19 cellular contexts compared by ENCODE assay signal in the genomic region with DNA sequence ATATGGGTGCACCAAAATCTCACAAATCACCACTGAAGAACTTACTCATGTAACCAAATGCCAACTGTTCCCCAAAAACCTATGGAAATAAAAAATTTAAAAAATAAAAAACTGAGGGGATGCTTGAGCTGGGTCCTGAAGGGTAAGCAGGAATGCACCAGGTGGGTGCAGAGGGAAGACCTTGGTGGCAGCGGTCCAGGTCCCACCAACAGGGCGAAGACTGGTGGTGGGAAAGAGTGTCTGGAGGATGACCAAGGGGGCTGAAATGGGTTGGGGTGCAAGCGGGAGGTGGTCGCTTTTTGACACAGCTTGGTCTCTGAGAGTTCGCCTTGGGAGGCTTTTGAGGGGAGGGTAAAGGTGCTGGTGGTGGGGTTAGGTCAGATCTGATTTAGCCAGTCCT. TPM values are rescaled to one million over a fixed set of nuclear protein-coding genes. Genes with fewer than 3 reads are reported as not detected.
DNase-seq lines count a peak whose midpoint lies in the region; ATAC-seq and TF ChIP-seq lines count a peak whose summit lies in the region.
"Had no signal": no experiment of that assay in that cellular context is flagged by ENCODE, and none has a peak within 500 bp of the region (broad histone marks: within the 10 kb centered on the region; RNA-seq: fewer than 3 reads in every experiment).

No MANE protein-coding gene starts in this region.

- no peak overlapping the region for H3K27ac ChIP-seq in mesendoderm (ENCODE audit: low read depth, low read length)
- H3K27ac ChIP-seq in neuronal stem cell (replicated peaks; ENCODE audit: low read length) = no peak overlapping the region
- no peak overlapping the region for H3K27ac ChIP-seq in spleen
- H3K27ac ChIP-seq in A673 (ENCODE audit: low read depth, low read length, poor library complexity, severe bottlenecking) = no peak overlapping the region
- no peak overlapping the region for H3K27ac ChIP-seq in upper lobe of right lung
- H3K27ac ChIP-seq: BLaER1 treated with 17β-estradiol and CSF1 and Interleukin-3, amounts not matched to agents 10 nM and 100 nM had no signal

- WGBS in mesendoderm (ENCODE audit: extremely low coverage, insufficient coverage, low lambda C conversion rate) = no CpG with 5 or more reads among the region's 5 CpGs
- no CpG with 5 or more reads among the region's 5 CpGs for WGBS in neuronal stem cell (ENCODE audit: extremely low coverage in 2 of 2, insufficient read length in 2 of 2, insufficient replicate concordance in 1 of 2), 2 donors
- 90 to 98% (median 95%) methylated on average over 5 of the region's 5 CpGs for WGBS in spleen, 5 donors

- no peak for TF ChIP-seq CTCF in brain (conservative IDR thresholded peaks at IDR 0.05)
- TF ChIP-seq CTCF in spleen (IDR thresholded peaks at IDR 0.05 in 8 of 11, conservative IDR thresholded peaks at IDR 0.05 in 3 of 11) = no peak
- no peak for TF ChIP-seq CTCF in A673 (conservative IDR thresholded peaks at IDR 0.05; ENCODE audit: low read depth, low read length)
- TF ChIP-seq CTCF in glutamatergic neuron (IDR thresholded peaks at IDR 0.05; ENCODE audit: partially characterized antibody, unreplicated experiment) = no peak
- no peak for TF ChIP-seq CTCF in upper lobe of right lung (IDR thresholded peaks at IDR 0.05)

- H4K5ac ChIP-seq in mesendoderm (ENCODE audit: low read length) = no peak overlapping the region

- H3K9me3 Mint-ChIP-seq in brain (no peaks in the 10 kb centered on the region), glutamatergic neuron (ENCODE audit: unreplicated experiment) (peaks cover 3% of the 10 kb centered on the region)
- H3K9me3 Mint-ChIP-seq: CD8-positive, alpha-beta T cell; GM23338; HFFc6 had no signal

- H3K4ac ChIP-seq in mesendoderm (ENCODE audit: low read depth, low read length) = no peak overlapping the region
- H3K4ac ChIP-seq in neuronal stem cell (ENCODE audit: low read length) = no peak overlapping the region

- H3K27me3 ChIP-seq in mesendoderm (ENCODE audit: insufficient read depth, low read length, poor library complexity) (no peaks in the 10 kb centered on the region), neuronal stem cell (ENCODE audit: control insufficient read depth in 3 of 3, insufficient read depth in 3 of 3, low read depth in 1 of 3, low read length in 3 of 3) (no peaks in the 10 kb centered on the region), spleen (replicated peaks in 1 of 7) (peaks cover 0 to 54% (median 21%) of the 10 kb centered on the region in 7 donors), A673 (replicated peaks; ENCODE audit: insufficient read depth, low read depth, low read length, poor library complexity) (no peaks in the 10 kb centered on the region), upper lobe of right lung (no peaks in the 10 kb centered on the region)

- peaks cover 15% of the 10 kb centered on the region for H3K79me2 ChIP-seq in mesendoderm (ENCODE audit: control insufficient read depth, insufficient read depth, low read length)

- H3K4me3 Mint-ChIP-seq in brain (no peak overlapping the region), glutamatergic neuron (ENCODE audit: unreplicated experiment) (no peak overlapping the region)
- H3K4me3 Mint-ChIP-seq: B cell; CD8-positive, alpha-beta T cell; GM23338; HFFc6 had no signal

- H2AFZ ChIP-seq in neuronal stem cell (ENCODE audit: low read length) = no peak overlapping the region
- H2AFZ ChIP-seq: GM23338 had no signal

- POLR2A ChIA-PET in A673 (lab: Charles Lee; ENCODE audit: low non-redundant PET) = no interaction called here

- H3K18ac ChIP-seq in mesendoderm (ENCODE audit: low read length) (no peak overlapping the region), neuronal stem cell (ENCODE audit: low read length) (peak overlapping the region; percentile 82)

- H3K4me3 ChIP-seq in mesendoderm (ENCODE audit: low read length) (no peak overlapping the region), neuronal stem cell (ENCODE audit: low read length in 2 of 2) (no peak overlapping the region), spleen (no peak overlapping the region), A673 (ENCODE audit: low read depth, low read length, poor library complexity, severe bottlenecking) (no peak overlapping the region), upper lobe of right lung (no peak overlapping the region)
- H3K4me3 ChIP-seq: BLaER1 treated with 17β-estradiol and CSF1 and Interleukin-3, amounts not matched to agents 10 nM and 100 nM; GM23338 had no signal

- H3K9ac ChIP-seq in mesendoderm (ENCODE audit: low read length) (no peak overlapping the region), neuronal stem cell (ENCODE audit: low read depth, low read length, poor library complexity) (no peak overlapping the region)
- H3K9ac ChIP-seq: BLaER1 treated with 17β-estradiol and CSF1 and Interleukin-3, amounts not matched to agents 10 nM and 100 nM had no signal

- intact Hi-C loops in spleen (cut with DNase I; ENCODE audit: low total_unique reads) (no loop called here), A673 (cut with micrococcal nuclease; ENCODE audit: unreplicated experiment) (no loop called here), upper lobe of right lung (cut with DNase I) (no loop called here)

- H3K4me1 ChIP-seq in mesendoderm (ENCODE audit: control insufficient read depth, low read depth, low read length) = peaks cover 21% of the 10 kb centered on the region
- H3K4me1 ChIP-seq in neuronal stem cell (ENCODE audit: control insufficient read depth in 2 of 2, insufficient read depth in 1 of 2, low read depth in 1 of 2, low read length in 2 of 2) = peaks cover 36 to 39% of the 10 kb centered on the region in 2 donors
- peaks cover 10 to 51% (median 34%) of the 10 kb centered on the region in 6 donors for H3K4me1 ChIP-seq in spleen
- H3K4me1 ChIP-seq in A673 (ENCODE audit: insufficient read depth, low read length, poor library complexity, severe bottlenecking) = peaks cover 30% of the 10 kb centered on the region
- peaks cover 28% of the 10 kb centered on the region for H3K4me1 ChIP-seq in upper lobe of right lung

- TF ChIP-seq POLR2A in spleen (IDR thresholded peaks at IDR 0.05) = no peak

- no peak overlapping the region for H2BK5ac ChIP-seq in mesendoderm (ENCODE audit: low read length)
- H2BK5ac ChIP-seq in neuronal stem cell (ENCODE audit: low read length) = no peak overlapping the region

- no peak overlapping the region for H2BK120ac ChIP-seq in mesendoderm (ENCODE audit: low read depth, low read length)
- peak overlapping the region; percentile 55 for H2BK120ac ChIP-seq in neuronal stem cell (ENCODE audit: low read depth, low read length)

- no peak overlapping the region for H2BK12ac ChIP-seq in neuronal stem cell (ENCODE audit: low read length)

- H2AK5ac ChIP-seq in mesendoderm (ENCODE audit: low read length) (no peak overlapping the region), neuronal stem cell (ENCODE audit: low read depth, low read length) (peak overlapping the region; percentile 98)

- peaks cover 7% of the 10 kb centered on the region for H3K27me3 Mint-ChIP-seq in brain
- H3K27me3 Mint-ChIP-seq in glutamatergic neuron (ENCODE audit: unreplicated experiment) = peaks cover 7% of the 10 kb centered on the region

- no peak overlapping the region for H3K14ac ChIP-seq in neuronal stem cell (ENCODE audit: low read length)

- H3K9me3 ChIP-seq in neuronal stem cell (replicated peaks in 1 of 2; ENCODE audit: control insufficient read depth in 2 of 2, insufficient read depth in 1 of 2, low read depth in 1 of 2, low read length in 2 of 2) (no peaks in the 10 kb centered on the region), spleen (no peaks in the 10 kb centered on the region), A673 (ENCODE audit: low read depth, low read length, poor library complexity, severe bottlenecking) (no peaks in the 10 kb centered on the region), upper lobe of right lung (no peaks in the 10 kb centered on the region)
- H3K9me3 ChIP-seq: BLaER1 treated with 17β-estradiol and CSF1 and Interleukin-3, amounts not matched to agents 10 nM and 100 nM had no signal

- no TSS peak for BruUV-seq in A673 (replicated peaks; lab: Mats Ljungman, UMichigan)

- H3K27ac Mint-ChIP-seq in brain (peak overlapping the region in 4 of 5 experiments; percentile 13 to 82 (median 39)), glutamatergic neuron (ENCODE audit: unreplicated experiment) (no peak overlapping the region)
- H3K27ac Mint-ChIP-seq: B cell; CD8-positive, alpha-beta T cell; HFFc6 had no signal

- H3K36me3 Mint-ChIP-seq in brain (no peaks in the 10 kb centered on the region), glutamatergic neuron (ENCODE audit: unreplicated experiment) (no peaks in the 10 kb centered on the region)
- H3K36me3 Mint-ChIP-seq: CD8-positive, alpha-beta T cell had no signal

- ATAC-seq in upper lobe of right lung = no peak
- ATAC-seq: CD8-positive, alpha-beta T cell; GM23338; HCT116; HepG2 had no signal

- H2BK15ac ChIP-seq in mesendoderm (replicated peaks; ENCODE audit: low read depth) (no peak overlapping the region), neuronal stem cell (ENCODE audit: low read length) (peak overlapping the region; percentile 0)

- no peak for DNase-seq in mesendoderm
- no peak for DNase-seq in neuronal stem cell (ENCODE audit: low spot score)
- peak; percentile 47 for DNase-seq in spleen
- DNase-seq in A673 (ENCODE audit: low spot score) = no peak
- DNase-seq in glutamatergic neuron = no peak
- no peak for DNase-seq in upper lobe of right lung
- DNase-seq: 8988T; Calu3; CD8-positive, alpha-beta T cell; DMS79 treated with DMSO at 0.1 percent for 48 hours; GF-D8; H7; HFFc6 had no signal

- H3K23ac ChIP-seq in mesendoderm (ENCODE audit: low read length) (no peak overlapping the region), neuronal stem cell (ENCODE audit: low read depth, low read length, poor library complexity) (no peak overlapping the region)

- no peak overlapping the region for H4K8ac ChIP-seq in mesendoderm (ENCODE audit: low read depth, low read length)
- no peak overlapping the region for H4K8ac ChIP-seq in neuronal stem cell (ENCODE audit: low read depth, low read length)

- H4K91ac ChIP-seq in neuronal stem cell (ENCODE audit: low read depth, low read length, poor library complexity) = no peak overlapping the region

- CTCF ChIA-PET in A673 (lab: Charles Lee) = no interaction called here

- peak overlapping the region; percentile 57 for H3K56ac ChIP-seq in mesendoderm (ENCODE audit: low read length)

- no peaks in the 10 kb centered on the region for H3K36me3 ChIP-seq in mesendoderm (ENCODE audit: control insufficient read depth, insufficient read depth, low read length)
- no peaks in the 10 kb centered on the region for H3K36me3 ChIP-seq in neuronal stem cell (replicated peaks in 1 of 2; ENCODE audit: control insufficient read depth in 2 of 2, insufficient read depth in 2 of 2, low read length in 2 of 2)
- H3K36me3 ChIP-seq in spleen = no peaks in the 10 kb centered on the region
- H3K36me3 ChIP-seq in A673 (ENCODE audit: insufficient read depth, low read length, poor library complexity, severe bottlenecking) = no peaks in the 10 kb centered on the region
- no peaks in the 10 kb centered on the region for H3K36me3 ChIP-seq in upper lobe of right lung
- H3K36me3 ChIP-seq: BLaER1 treated with 17β-estradiol and CSF1 and Interleukin-3, amounts not matched to agents 10 nM and 100 nM had no signal

- H3K4me2 ChIP-seq in mesendoderm (ENCODE audit: low read length) (no peak overlapping the region), neuronal stem cell (ENCODE audit: insufficient read depth, low read length, poor library complexity, severe bottlenecking) (no peak overlapping the region)

- H3K4me1 Mint-ChIP-seq in brain (peaks cover 55% of the 10 kb centered on the region), glutamatergic neuron (ENCODE audit: low read depth, unreplicated experiment) (peaks cover 17% of the 10 kb centered on the region)

- peaks cover 6% of the 10 kb centered on the region for H3K79me1 ChIP-seq in mesendoderm (ENCODE audit: low read length)
- H3K79me1 ChIP-seq in neuronal stem cell (ENCODE audit: low read depth, low read length) = no peaks in the 10 kb centered on the region

RNA-seq across cellular contexts. Expression of gene DAB2IP, which starts 3.3 kb away (rescaled TPM):
- 33.1 TPM for polyA plus RNA-seq in brain (ENCODE audit: insufficient read depth, low read depth, low replicate concordance)
- 21.8 TPM for polyA plus RNA-seq in mesendoderm (2013, experiment 1 of 2)
- polyA plus RNA-seq in mesendoderm (2013, experiment 2 of 2) = 21.4 TPM
- 28.9 TPM for polyA plus RNA-seq in neuronal stem cell (2013, experiment 1 of 2)
- 29.1 TPM for polyA plus RNA-seq in neuronal stem cell (2013, experiment 2 of 2)
- total RNA-seq in spleen = 10 to 100 TPM; 34.1 to 83.0 (median 48.5) TPM
- 10 to 100 TPM in 1 of 3 donors, 1 to 10 TPM in 2; 5.0 to 24.2 (median 6.0) TPM for polyA plus RNA-seq in spleen
- 34.5 and 44.5 TPM in 2 replicates for total RNA-seq in A673 (2021)
- 32.9 TPM for total RNA-seq in glutamatergic neuron (ENCODE audit: unreplicated experiment)
- 81.6 TPM for total RNA-seq in upper lobe of right lung
